In the genomic region with DNA sequence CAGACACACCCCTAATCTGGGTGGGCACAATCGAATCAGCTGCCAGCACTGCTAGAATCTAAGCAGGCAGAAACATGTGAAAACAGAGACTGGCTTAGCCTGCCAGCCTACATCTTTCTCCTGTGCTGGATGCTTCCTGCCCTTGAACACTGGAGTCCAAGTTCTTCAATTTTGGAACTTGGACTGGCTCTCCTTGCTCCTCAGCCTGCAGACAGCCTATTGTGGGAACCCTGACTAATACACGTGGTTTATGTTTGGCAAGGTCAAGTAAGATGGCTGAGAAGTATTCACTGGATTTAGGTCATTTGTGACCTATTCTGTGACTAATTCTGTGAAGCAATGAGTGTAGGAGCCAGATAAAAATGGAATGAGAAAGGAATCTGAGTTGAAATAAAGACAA, we compare ENCODE assay signal across 14 cellular contexts. TPM values are rescaled to one million over a fixed set of nuclear protein-coding genes. Genes with fewer than 3 reads are reported as not detected.
A peak's percentile ranks its signal among the peaks of the same experiment; 100 is the strongest.
DNase-seq lines count a peak whose midpoint lies in the region; ATAC-seq and TF ChIP-seq lines count a peak whose summit lies in the region.
"Had no signal": no experiment of that assay in that cellular context is flagged by ENCODE, and none has a peak within 500 bp of the region (broad histone marks: within the 10 kb centered on the region; RNA-seq: fewer than 3 reads in every experiment).

No MANE protein-coding gene starts in this region.

- peaks cover 0 to 5% (median 0%) of the 10 kb centered on the region in 7 donors for H3K9me3 Mint-ChIP-seq in CD14-positive monocyte
- H3K9me3 Mint-ChIP-seq in activated T-cell treated with anti-CD3 and anti-CD28 coated beads, Interleukin-2, amount 50 U/mL, for 24 hours = no peaks in the 10 kb centered on the region
- H3K9me3 Mint-ChIP-seq: activated CD4-positive, alpha-beta memory T cell treated with anti-CD3 and anti-CD28 coated beads for 36 hours had no signal

- H3K27ac Mint-ChIP-seq in CD14-positive monocyte = no peak overlapping the region
- H3K27ac Mint-ChIP-seq in activated T-cell treated with anti-CD3 and anti-CD28 coated beads, Interleukin-2, amount 50 U/mL, for 24 hours = no peak overlapping the region
- H3K27ac Mint-ChIP-seq: activated CD4-positive, alpha-beta memory T cell treated with anti-CD3 and anti-CD28 coated beads for 36 hours; CD4-positive, CD25-positive, alpha-beta regulatory T cell had no signal

- no peaks in the 10 kb centered on the region for H3K4me1 Mint-ChIP-seq in CD14-positive monocyte
- H3K4me1 Mint-ChIP-seq in activated T-cell treated with anti-CD3 and anti-CD28 coated beads, Interleukin-2, amount 50 U/mL, for 24 hours (ENCODE audit: low read depth) = no peaks in the 10 kb centered on the region
- H3K4me1 Mint-ChIP-seq: CD4-positive, CD25-positive, alpha-beta regulatory T cell had no signal

- no peaks in the 10 kb centered on the region for H3F3A ChIP-seq in PC-3 (ENCODE audit: low read length, unreplicated experiment)

- no peaks in the 10 kb centered on the region for H3K9me2 ChIP-seq in PC-3 (replicated peaks; ENCODE audit: low read length)

- H3K9ac ChIP-seq in PC-3 (ENCODE audit: low read length) = no peak overlapping the region

- H3K27me3 Mint-ChIP-seq in CD14-positive monocyte (ENCODE audit: low read depth in 3 of 3) = peaks cover 0 to 1% (median 0%) of the 10 kb centered on the region in 3 donors
- no peaks in the 10 kb centered on the region for H3K27me3 Mint-ChIP-seq in activated T-cell treated with anti-CD3 and anti-CD28 coated beads, Interleukin-2, amount 50 U/mL, for 24 hours
- H3K27me3 Mint-ChIP-seq: activated CD4-positive, alpha-beta memory T cell treated with anti-CD3 and anti-CD28 coated beads for 36 hours had no signal

- no peak overlapping the region for H3K4me3 ChIP-seq in AG09309 (ENCODE audit: control insufficient read depth, low read depth, low read length)
- no peak overlapping the region for H3K4me3 ChIP-seq in PC-3 (ENCODE audit: low read length)
- no peak overlapping the region for H3K4me3 ChIP-seq in epithelial cell of proximal tubule (ENCODE audit: low read depth, low read length)
- H3K4me3 ChIP-seq: GM12878 had no signal

- TF ChIP-seq CTCF in AG09309 (IDR thresholded peaks at IDR 0.05; ENCODE audit: control insufficient read depth, insufficient read depth, low read depth, low read length, missing control alignments) (no peak), PC-3 (conservative IDR thresholded peaks at IDR 0.05; ENCODE audit: low read depth, low read length) (no peak), epithelial cell of proximal tubule (conservative IDR thresholded peaks at IDR 0.05; ENCODE audit: low read depth, low read length) (no peak), CD14-positive monocyte (IDR thresholded peaks at IDR 0.05) (no peak)

- H3K36me3 ChIP-seq in PC-3 (ENCODE audit: low read depth, low read length) = 0 out of 2 replicates have a peak, but pooled peaks cover 13% of the 10 kb centered on the region

- DNase-seq in AG09309 (ENCODE audit: low read depth) (peak; percentile 92), PC-3 (peak; percentile 94), epithelial cell of proximal tubule (ENCODE audit: low read depth) (peak; percentile 51), myocyte (ENCODE audit: low read depth) (peak; percentile 84), NCI-H2227 treated with DMSO at 0.1 percent for 48 hours (lab: John Stamatoyannopoulos, UW) (no peak), CD14-positive monocyte (ENCODE audit: low spot score) (no peak), SIG-M5 (lab: John Stamatoyannopoulos, UW) (no peak)
- no peak for DNase-seq in activated T-cell treated with anti-CD3 and anti-CD28 coated beads, Interleukin-2, amount 50 U/mL, for 24 hours
- DNase-seq: activated CD4-positive, alpha-beta memory T cell treated with anti-CD3 and anti-CD28 coated beads for 36 hours; CD4-positive, CD25-positive, alpha-beta regulatory T cell; glutamatergic neuron; NCI-H2171 treated with DMSO at 0.1 percent for 48 hours had no signal

- CTCF ChIA-PET in PC-3 (lab: Charles Lee) = interaction anchor here (0.7 kb wide), 1 partner anchor 733 kb away, joined by 4 read pairs; no protein-coding TSS in a partner anchor

- H3K27me3 ChIP-seq in PC-3 (ENCODE audit: low read length) = no peaks in the 10 kb centered on the region

- no peak overlapping the region for H2AFZ ChIP-seq in PC-3 (ENCODE audit: low read length)

- peak overlapping the region; percentile 44 for H3K27ac ChIP-seq in PC-3 (ENCODE audit: low read length)

- BruUV-seq in PC-3 (replicated peaks; lab: Mats Ljungman, UMichigan) = no TSS peak

- no peaks in the 10 kb centered on the region for H3K9me3 ChIP-seq in PC-3 (ENCODE audit: low read length)

- POLR2A ChIA-PET in PC-3 (lab: Charles Lee; ENCODE audit: unreplicated experiment) = no interaction called here

- intact Hi-C loops in PC-3 (cut with micrococcal nuclease) = no loop called here
- intact Hi-C loops in CD14-positive monocyte (cut with micrococcal nuclease) = no loop called here

- no peaks in the 10 kb centered on the region for H4K20me1 ChIP-seq in PC-3 (ENCODE audit: low read length)

- no peaks in the 10 kb centered on the region for H3K79me2 ChIP-seq in PC-3 (ENCODE audit: low read length)

- H3K4me3 Mint-ChIP-seq in CD14-positive monocyte = no peak overlapping the region
- no peak overlapping the region for H3K4me3 Mint-ChIP-seq in activated T-cell treated with anti-CD3 and anti-CD28 coated beads, Interleukin-2, amount 50 U/mL, for 24 hours
- H3K4me3 Mint-ChIP-seq: activated CD4-positive, alpha-beta memory T cell treated with anti-CD3 and anti-CD28 coated beads for 36 hours; CD4-positive, CD25-positive, alpha-beta regulatory T cell had no signal

- peaks cover 13 to 16% of the 10 kb centered on the region in 2 donors for H3K36me3 Mint-ChIP-seq in CD14-positive monocyte
- peaks cover 27% of the 10 kb centered on the region for H3K36me3 Mint-ChIP-seq in activated T-cell treated with anti-CD3 and anti-CD28 coated beads, Interleukin-2, amount 50 U/mL, for 24 hours (ENCODE audit: low read depth)

- peaks cover 10% of the 10 kb centered on the region for H3K4me1 ChIP-seq in PC-3 (ENCODE audit: insufficient read depth, low read length)

- H3K4me2 ChIP-seq in PC-3 (ENCODE audit: low read length) = no peak overlapping the region

- peak; percentile 86 for ATAC-seq in PC-3
- ATAC-seq: GM12878, HepG2 had no signal

RNA-seq across cellular contexts. Expression of a gene that starts 11.0 kb away (rescaled TPM):
- total RNA-seq in PC-3 (2014; rRNA removed) = 6.7 and 10.3 TPM in 2 replicates
- 0.87 and 1.3 TPM in 2 replicates for total RNA-seq in epithelial cell of proximal tubule
- 4.6 and 6.5 TPM in 2 replicates for total RNA-seq in myocyte
- polyA plus RNA-seq in myocyte (2012) = 2.1 TPM
- under 1 TPM in 1 of 2 donors, not detected in 1; 0.05 TPM for polyA plus RNA-seq in CD14-positive monocyte

RNA-seq across cellular contexts. Expression of a gene that starts 30.1 kb away (rescaled TPM):
- total RNA-seq in PC-3 (2014; rRNA removed) (108 and 117 TPM in 2 replicates), epithelial cell of proximal tubule (19.5 and 28.7 TPM in 2 replicates), myocyte (44.3 and 58.1 TPM in 2 replicates)
- 37.1 TPM for polyA plus RNA-seq in myocyte (2012)
- polyA plus RNA-seq in CD14-positive monocyte = 1 to 10 TPM; 3.9 to 5.3 TPM

RNA-seq across cellular contexts. Expression of a gene that starts 30.2 kb away (rescaled TPM):
- total RNA-seq in PC-3 (2014; rRNA removed) = 130 and 147 TPM in 2 replicates
- total RNA-seq in epithelial cell of proximal tubule = 57.1 and 59.3 TPM in 2 replicates
- 132 and 141 TPM in 2 replicates for total RNA-seq in myocyte
- polyA plus RNA-seq in myocyte (2012) = 65.6 TPM
- 100 to 1,000 TPM in 1 of 2 donors, 10 to 100 TPM in 1; 99.4 to 134 TPM for polyA plus RNA-seq in CD14-positive monocyte

Comparison
In these comparisons a context has a peak if more than half of its experiments do, and no peak if none do; other contexts are left out.
1. DNase-seq: peak in AG09309 (single experiment), PC-3 (single experiment), epithelial cell of proximal tubule (single experiment) and myocyte (single experiment); none in NCI-H2227 treated with DMSO at 0.1 percent for 48 hours (single experiment), CD14-positive monocyte (single experiment), SIG-M5 (single experiment) and activated T-cell treated with anti-CD3 and anti-CD28 coated beads, Interleukin-2, amount 50 U/mL, for 24 hours (single experiment).